In the genomic region with DNA sequence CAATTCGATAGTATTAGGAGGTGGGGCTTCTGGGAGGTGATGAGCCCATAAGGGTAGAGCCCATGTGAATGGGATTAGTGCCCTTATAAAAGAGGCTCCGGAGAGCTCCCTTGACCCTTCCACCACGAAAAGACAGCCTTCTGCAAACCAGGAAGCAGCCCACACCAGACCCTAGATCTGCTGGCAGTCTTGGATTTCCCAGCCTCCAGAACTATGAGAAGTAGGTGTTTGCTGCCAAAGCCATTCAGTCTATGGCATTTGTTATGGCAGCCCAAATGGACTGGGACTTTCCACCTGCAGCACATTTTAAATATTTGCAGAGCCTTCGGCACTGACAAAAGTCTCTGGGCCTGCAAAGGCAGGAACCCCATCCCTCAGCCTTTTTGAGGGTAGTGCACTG, we compare ENCODE assay signal across 28 cellular contexts. TPM values are rescaled to one million over a fixed set of nuclear protein-coding genes. Genes with fewer than 3 reads are reported as not detected.
"Had no signal": no experiment of that assay in that cellular context is flagged by ENCODE, and none has a peak within 500 bp of the region (broad histone marks: within the 10 kb centered on the region; RNA-seq: fewer than 3 reads in every experiment).

No MANE protein-coding gene starts in this region.

- ATAC-seq: stimulated activated effector memory CD8-positive, alpha-beta T cell treated with anti-CD3 and anti-CD28 coated beads, Interleukin-12 subunit alpha, Interleukin-12 subunit beta, amount 100 ng/mL, for 72 hours; stimulated activated memory B cell treated with anti-CD40 and anti-IgM and Interleukin-4, amounts not matched to agents 10 μg/mL and 1 μg/mL and 100 μg/mL, for 72 hours; stimulated activated naive B cell treated with anti-CD40 and anti-IgM and Interleukin-4, amounts not matched to agents 10 μg/mL and 1 μg/mL and 100 μg/mL, for 72 hours; stimulated activated naive CD8-positive, alpha-beta T cell treated with anti-CD3 and anti-CD28 coated beads, Interleukin-15, amount 100 ng/mL, for 72 hours; stimulated activated naive CD8-positive, alpha-beta T cell treated with anti-CD3 and anti-CD28 coated beads, Interleukin-15, Interleukin-2, amounts not matched to agents 100 U/mL and 50 U/mL, for 24 hours; upper lobe of right lung had no signal

- H3K4me1 ChIP-seq: stomach, testis, thyroid gland, tibial artery, tibial nerve, upper lobe of left lung, upper lobe of right lung, uterus, vagina had no signal

- H3K27ac ChIP-seq: stomach, suprapubic skin, testis, thoracic aorta, thyroid gland, tibial artery, tibial nerve, transverse colon, upper lobe of left lung, upper lobe of right lung, uterus, vagina had no signal

- H3K9me3 ChIP-seq: suprapubic skin, testis, thoracic aorta, thyroid gland, tibial artery, upper lobe of left lung, upper lobe of right lung, uterus, vagina had no signal

- H3K4me3 ChIP-seq: stomach, suprapubic skin, testis, thoracic aorta, thyroid gland, tibial artery, tibial nerve, transverse colon, upper lobe of left lung, upper lobe of right lung, uterus, vagina had no signal

- H3K36me3 ChIP-seq: stomach, suprapubic skin, thoracic aorta, thyroid gland, tibial artery, tibial nerve, transverse colon, upper lobe of left lung, upper lobe of right lung, uterus, vagina had no signal

- FAIRE-seq: urothelium cell line had no signal

- H3K27me3 ChIP-seq: stomach, testis, thyroid gland, tibial nerve, upper lobe of left lung, upper lobe of right lung, uterus, vagina had no signal

- DNase-seq: stimulated activated CD4-positive, alpha-beta T cell treated with anti-CD3 and anti-CD28 coated beads, Interleukin-2, amount 100 ng/mL, for 48 hours; stimulated activated CD4-positive, alpha-beta T cell treated with anti-CD3 and anti-CD28 coated beads, Interleukin-4, amount 100 ng/mL, for 1 hour; stimulated activated CD4-positive, alpha-beta T cell treated with anti-CD3 and anti-CD28 coated beads, Interleukin-4, amount 100 ng/mL, for 24 hours; stimulated activated CD4-positive, alpha-beta T cell treated with anti-CD3 and anti-CD28 coated beads, Interleukin-4, amount 100 ng/mL, for 4 hours; stimulated activated CD8-positive, alpha-beta memory T cell treated with anti-CD3 and anti-CD28 coated beads, Interleukin-4, amount 100 ng/mL, for 48 hours; stimulated activated naive B cell treated with anti-CD40 and anti-IgM and Interleukin-4, amounts not matched to agents 10 μg/mL and 1 μg/mL and 100 μg/mL, for 72 hours; stimulated activated naive CD4-positive, alpha-beta T cell; stimulated activated naive CD4-positive, alpha-beta T cell treated with Interleukin-2 at 50 U/mL for 16 hours; stimulated activated naive CD8-positive, alpha-beta T cell treated with anti-CD3 and anti-CD28 coated beads, Interleukin-15, amount 100 ng/mL, for 72 hours; stimulated activated naive CD8-positive, alpha-beta T cell treated with anti-CD3 and anti-CD28 coated beads, Interleukin-15, Interleukin-2, amounts not matched to agents 100 U/mL and 50 U/mL, for 24 hours; stomach; substantia nigra; testis; thyroid gland; tibial artery; transverse colon; trophoblast cell; upper lobe of left lung; upper lobe of right lung; uterus had no signal

RNA-seq across cellular contexts. Expression of gene PRR18, which starts 46.0 kb away (rescaled TPM):
- total RNA-seq: suprapubic skin, thoracic aorta, transverse colon, upper lobe of right lung, urinary bladder, uterus, vagina had no signal
- polyA plus RNA-seq: stomach, urinary bladder had no signal
